Comparison of ENCODE assay signal across 21 cellular contexts in the genomic region with DNA sequence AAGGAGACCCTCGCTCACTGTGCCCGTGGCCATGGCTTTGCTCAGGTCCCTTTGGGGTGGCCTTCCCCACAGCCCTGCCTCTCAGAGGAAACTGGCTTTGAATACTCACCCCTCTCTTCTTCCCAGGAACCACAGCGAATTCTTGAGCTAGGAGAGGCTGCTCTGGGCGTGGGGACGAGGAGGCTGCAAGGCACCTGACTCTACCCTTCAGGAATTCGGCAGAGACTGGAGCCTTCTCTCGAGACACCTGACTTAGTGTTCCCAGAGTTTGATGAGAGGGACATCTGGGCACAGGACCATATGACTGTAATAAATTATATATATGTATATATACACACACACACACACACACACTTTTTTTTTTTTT. TPM values are rescaled to one million over a fixed set of nuclear protein-coding genes. Genes with fewer than 3 reads are reported as not detected.
DNase-seq lines count a peak whose midpoint lies in the region; ATAC-seq and TF ChIP-seq lines count a peak whose summit lies in the region.
"Had no signal": no experiment of that assay in that cellular context is flagged by ENCODE, and none has a peak within 500 bp of the region (broad histone marks: within the 10 kb centered on the region; RNA-seq: fewer than 3 reads in every experiment).

No MANE protein-coding gene starts in this region.

- H3K4me1 Mint-ChIP-seq in MCF 10A (ENCODE audit: insufficient read depth, unreplicated experiment): peaks cover 13% of the 10 kb centered on the region

- ATAC-seq in mucosa of descending colon: peak; percentile 47
- no peak for ATAC-seq in HG03520 (IDR thresholded peaks at IDR 0.05; ENCODE audit: unreplicated experiment)
- ATAC-seq in GM19324 (IDR thresholded peaks at IDR 0.05; ENCODE audit: low FRiP score, unreplicated experiment): no peak
- ATAC-seq: stimulated activated memory B cell treated with anti-CD40 and anti-IgM and Interleukin-4, amounts not matched to agents 10 μg/mL and 1 μg/mL and 100 μg/mL, for 72 hours had no signal

- no peak for TF ChIP-seq POLR2A in breast epithelium (IDR thresholded peaks at IDR 0.05)

- H3K27me3 ChIP-seq in breast epithelium: no peaks in the 10 kb centered on the region
- H3K27me3 ChIP-seq: tibial nerve had no signal

- no peaks in the 10 kb centered on the region for H3K9me3 Mint-ChIP-seq in MCF 10A (ENCODE audit: unreplicated experiment)
- H3K9me3 Mint-ChIP-seq: CD4-positive, alpha-beta memory T cell; naive B cell; stimulated activated memory B cell treated with anti-CD40 and anti-IgM and Interleukin-4, amounts not matched to agents 10 μg/mL and 1 μg/mL and 100 μg/mL, for 72 hours had no signal

- POLR2A ChIA-PET in MCF 10A (lab: Yijun Ruan, JAX): interaction anchor here (0.7 to 2.4 kb wide), 7 partner anchors 15 to 353 kb away, joined by 3 to 6 read pairs (median 4); a partner anchor contains a TSS

- no peaks in the 10 kb centered on the region for H3K27me3 Mint-ChIP-seq in MCF 10A (ENCODE audit: insufficient read depth, unreplicated experiment)
- H3K27me3 Mint-ChIP-seq: CD4-positive, alpha-beta memory T cell; naive B cell; stimulated activated memory B cell treated with anti-CD40 and anti-IgM and Interleukin-4, amounts not matched to agents 10 μg/mL and 1 μg/mL and 100 μg/mL, for 72 hours had no signal

- H3K27ac ChIP-seq in breast epithelium: no peak overlapping the region
- H3K27ac ChIP-seq: SJCRH30, spleen had no signal

- DNase-seq in MCF 10A (ENCODE audit: unreplicated experiment) (peak; percentile 47), breast epithelium (ENCODE audit: low spot score in 2 of 2) (no peak), epithelial cell of esophagus (ENCODE audit: low read depth) (peak; percentile 79), mucosa of descending colon (no peak), globus pallidus (ENCODE audit: low spot score) (no peak), NCI-H2029 treated with DMSO at 0.1 percent for 48 hours (lab: John Stamatoyannopoulos, UW) (no peak)
- DNase-seq: activated CD4-positive, alpha-beta T cell treated with anti-CD3 and anti-CD28 coated beads for 48 hours; activated naive CD4-positive, alpha-beta T cell treated with anti-CD3 and anti-CD28 coated beads, Interleukin-2, amount 50 U/mL, for 16 hours; CD4-positive, alpha-beta memory T cell; GOT3; kidney glomerular epithelial cell; naive B cell; NCI-H1694; NCI-H510A; posterior cingulate gyrus; spleen had no signal

- no TSS peak for BruUV-seq in MCF 10A (replicated peaks; lab: Mats Ljungman, UMichigan)

- no peak overlapping the region for H3K4me3 ChIP-seq in breast epithelium
- H3K4me3 ChIP-seq in epithelial cell of esophagus (ENCODE audit: low read length): no peak overlapping the region
- no peak overlapping the region for H3K4me3 ChIP-seq in mucosa of descending colon
- H3K4me3 ChIP-seq: SJCRH30, spleen, tibial nerve had no signal

- peak overlapping the region; percentile 90 for H3K27ac Mint-ChIP-seq in MCF 10A (ENCODE audit: low read depth, unreplicated experiment)
- H3K27ac Mint-ChIP-seq: naive B cell; stimulated activated memory B cell treated with anti-CD40 and anti-IgM and Interleukin-4, amounts not matched to agents 10 μg/mL and 1 μg/mL and 100 μg/mL, for 72 hours had no signal

- intact Hi-C loops in MCF 10A (cut with micrococcal nuclease): no loop called here
- intact Hi-C loops in breast epithelium (cut with DNase I; ENCODE audit: low total_unique reads): no loop called here
- intact Hi-C loops in mucosa of descending colon (cut with DNase I, micrococcal nuclease): no loop called here

- H3K4me3 Mint-ChIP-seq in MCF 10A (ENCODE audit: unreplicated experiment): peak overlapping the region; percentile 12
- H3K4me3 Mint-ChIP-seq: CD4-positive, alpha-beta memory T cell; stimulated activated memory B cell treated with anti-CD40 and anti-IgM and Interleukin-4, amounts not matched to agents 10 μg/mL and 1 μg/mL and 100 μg/mL, for 72 hours had no signal

- CTCF ChIA-PET in MCF 10A (lab: Yijun Ruan, JAX): interaction anchor here (0.6 kb wide), 3 partner anchors 15 to 125 kb away, joined by 3 read pairs; no protein-coding TSS in a partner anchor

- no peaks in the 10 kb centered on the region for H3K4me1 ChIP-seq in breast epithelium
- peaks cover 52% of the 10 kb centered on the region for H3K4me1 ChIP-seq in mucosa of descending colon (ENCODE audit: low read depth)

- TF ChIP-seq CTCF in MCF 10A (IDR thresholded peaks at IDR 0.05; ENCODE audit: unreplicated experiment) (no peak), breast epithelium (IDR thresholded peaks at IDR 0.05) (no peak), epithelial cell of esophagus (IDR thresholded peaks at IDR 0.05; ENCODE audit: insufficient read depth, low read depth, low read length, missing control alignments) (no peak), mucosa of descending colon (IDR thresholded peaks at IDR 0.05) (no peak)

- no peaks in the 10 kb centered on the region for H3K36me3 Mint-ChIP-seq in MCF 10A (ENCODE audit: insufficient read depth, unreplicated experiment)
- H3K36me3 Mint-ChIP-seq: naive B cell; stimulated activated memory B cell treated with anti-CD40 and anti-IgM and Interleukin-4, amounts not matched to agents 10 μg/mL and 1 μg/mL and 100 μg/mL, for 72 hours had no signal

- H3K9me3 ChIP-seq in breast epithelium (no peaks in the 10 kb centered on the region), mucosa of descending colon (no peaks in the 10 kb centered on the region)
- H3K9me3 ChIP-seq: SJCRH30, spleen, tibial nerve had no signal

- no peaks in the 10 kb centered on the region for H3K36me3 ChIP-seq in breast epithelium
- no peaks in the 10 kb centered on the region for H3K36me3 ChIP-seq in mucosa of descending colon (ENCODE audit: low read depth)
- H3K36me3 ChIP-seq: SJCRH30 had no signal

RNA-seq across cellular contexts. Expression of a gene that starts 6.2 kb away (rescaled TPM):
- total RNA-seq in MCF 10A (2022): 19.8 and 21.2 TPM in 2 replicates
- total RNA-seq in breast epithelium: 10 to 100 TPM in 2 of 3 donors, 1 to 10 TPM in 1; 4.6 to 60.2 (median 52.4) TPM
- 100 to 1,000 TPM; 269 to 590 (median 405) TPM for total RNA-seq in mucosa of descending colon
- total RNA-seq: SJCRH30 had no signal

RNA-seq across cellular contexts. Expression of a gene that starts 15.4 kb away (rescaled TPM):
- total RNA-seq in MCF 10A (2022) (13.3 and 15.6 TPM in 2 replicates), breast epithelium (10 to 100 TPM; 18.4 to 34.7 (median 31.2) TPM), mucosa of descending colon (10 to 100 TPM; 26.3 to 38.0 (median 28.7) TPM)

RNA-seq across cellular contexts. Expression of a gene that starts 16.4 kb away (rescaled TPM):
- total RNA-seq in MCF 10A (2022): 19.2 and 19.8 TPM in 2 replicates
- total RNA-seq in breast epithelium: 10 to 100 TPM in 2 of 3 donors, 1 to 10 TPM in 1; 10.0 to 23.3 (median 14.6) TPM
- 10 to 100 TPM; 27.8 to 44.5 (median 33.8) TPM for total RNA-seq in mucosa of descending colon

RNA-seq across cellular contexts. Expression of a gene that starts 55.9 kb away (rescaled TPM):
- total RNA-seq in MCF 10A (2022) (10.9 and 16.9 TPM in 2 replicates), breast epithelium (100 to 1,000 TPM in 1 of 3 donors, 10 to 100 TPM in 2; 65.3 to 121 (median 86.6) TPM), mucosa of descending colon (1,000 to 10,000 TPM in 1 of 3 donors, 100 to 1,000 TPM in 2; 591 to 1,071 (median 660) TPM)

Comparison
In these comparisons a context has a peak if more than half of its experiments do, and no peak if none do; other contexts are left out.
1. DNase-seq: peak in MCF 10A (single experiment) and epithelial cell of esophagus (single experiment); none in breast epithelium (0 of 2), mucosa of descending colon (0 of 3), globus pallidus (single experiment) and NCI-H2029 treated with DMSO at 0.1 percent for 48 hours (single experiment).
2. RNA of a gene that starts 6.2 kb away (total RNA-seq): 269 to 590 TPM in mucosa of descending colon; 4.6 to 60.2 TPM in breast epithelium and 19.8 to 21.2 TPM in MCF 10A; every median in the first group is over 4 times any median in the second.